Comparison of ENCODE assay signal across 26 cellular contexts in genomic region chr1:72917920-72918319, GRCh38.
"Had no signal": no experiment of that assay in that cellular context is flagged by ENCODE, and none has a peak within 500 bp of the region (broad histone marks: within the 10 kb centered on the region; RNA-seq: fewer than 3 reads in every experiment).

No MANE protein-coding gene starts in this region.

- ATAC-seq: effector memory CD8-positive, alpha-beta T cell; esophagus mucosa; gastrocnemius medialis; heart right ventricle; left cardiac atrium; left lung; left ventricle myocardium superior; lower lobe of right lung; mucosa of descending colon had no signal

- DNase-seq: colonic mucosa; cortex of kidney; effector CD8-positive, alpha-beta T cell; effector memory CD8-positive, alpha-beta T cell; endodermal cell; erythroblast; esophagus squamous epithelium; foreskin fibroblast; foreskin melanocyte; gastrocnemius medialis; glutamatergic neuron; head of caudate nucleus; heart right ventricle; hippocampal formation; left cardiac atrium; left lung; left ventricle myocardium superior; lower lobe of right lung; mesenchymal stem cell; mucosa of descending colon; naive B cell had no signal

- H3K4me1 ChIP-seq: colonic mucosa, esophagus squamous epithelium, gastrocnemius medialis, heart right ventricle, left lung, lower lobe of right lung had no signal

- H3K27ac ChIP-seq: colonic mucosa, epithelial cell of prostate, esophagus squamous epithelium, gastrocnemius medialis, heart right ventricle, left lung, lower lobe of right lung had no signal

- H3K36me3 ChIP-seq: colonic mucosa, esophagus squamous epithelium, gastrocnemius medialis, heart right ventricle, left lung, lower lobe of right lung had no signal

- H3K27me3 ChIP-seq: colonic mucosa, esophagus squamous epithelium, gastrocnemius medialis, heart right ventricle, left lung had no signal

- H3K4me3 ChIP-seq: colonic mucosa, esophagus squamous epithelium, gastrocnemius medialis, heart right ventricle, left lung, lower lobe of right lung, mucosa of descending colon had no signal

- H3K9me3 ChIP-seq: colonic mucosa, esophagus squamous epithelium, gastrocnemius medialis, heart right ventricle, left lung, lower lobe of right lung, mucosa of descending colon had no signal

- FAIRE-seq: endometrium, islet of Langerhans, keratinocyte had no signal
